Comparison of ENCODE assay signal across 8 cellular contexts in the genomic region with DNA sequence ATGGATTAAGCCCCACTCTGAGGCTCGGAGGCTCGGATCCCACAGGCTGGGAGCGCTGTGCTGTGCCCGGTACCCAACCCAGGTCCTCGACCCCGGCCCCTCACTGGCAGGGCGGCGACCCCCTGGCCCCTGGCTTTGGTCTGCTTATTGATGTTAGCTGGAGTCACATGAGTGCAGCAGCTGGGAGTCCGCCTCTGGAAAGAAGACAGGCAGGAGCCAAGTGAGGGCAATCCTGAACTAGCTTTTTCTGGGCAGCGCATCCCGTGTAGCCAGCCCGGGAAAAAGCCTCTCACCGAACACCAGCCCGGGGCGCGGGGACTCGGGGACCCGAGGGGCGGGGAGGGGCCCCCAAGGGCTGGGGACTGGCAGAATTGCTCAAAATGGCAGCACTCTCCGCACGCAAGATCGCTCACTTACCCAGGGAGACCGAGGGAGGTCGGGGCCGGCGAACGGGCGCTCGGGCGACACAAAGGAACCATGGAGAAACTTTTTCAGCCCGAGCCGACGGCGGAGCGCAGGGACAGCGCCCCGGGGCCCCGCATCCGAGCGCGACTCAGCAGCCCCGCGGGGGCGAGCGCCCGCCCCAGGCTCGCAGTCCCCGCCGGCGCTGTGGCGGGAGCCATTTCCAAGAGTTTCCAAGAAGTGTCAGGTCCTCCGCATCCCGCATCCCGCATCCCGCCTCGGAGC. TPM values are rescaled to one million over a fixed set of nuclear protein-coding genes. Genes with fewer than 3 reads are reported as not detected.
A peak's percentile ranks its signal among the peaks of the same experiment; 100 is the strongest.
DNase-seq lines count a peak whose midpoint lies in the region; ATAC-seq lines count a peak whose summit lies in the region.

No MANE protein-coding gene starts in this region.

- peaks cover 2 to 6% (median 3%) of the 10 kb centered on the region in 3 donors for H3K4me1 Mint-ChIP-seq in IgD-negative memory B cell

- peak overlapping the region; percentile 62 for H3K4me3 ChIP-seq in GM08714 (ENCODE audit: low read length)

- H3K27ac Mint-ChIP-seq in IgD-negative memory B cell: no peak overlapping the region

- peak; percentile 3 for DNase-seq in fibroblast of peridontal ligament (ENCODE audit: extremely low read depth)
- DNase-seq in posterior cingulate gyrus: peak in 7 of 10 donors; percentile 11 to 83 (median 31)
- no peak for DNase-seq in SIG-M5 (lab: John Stamatoyannopoulos, UW)
- no peak for DNase-seq in HPDE6-E6E7 (ENCODE audit: extremely low spot score)
- no peak for DNase-seq in NCI-H1048 (lab: John Stamatoyannopoulos, UW)

- H3K27me3 Mint-ChIP-seq in IgD-negative memory B cell: peaks cover 51% of the 10 kb centered on the region

- no peaks in the 10 kb centered on the region for H3K36me3 Mint-ChIP-seq in IgD-negative memory B cell

- peak overlapping the region in 3 of 4 donors; percentile 48 to 60 (median 50) for H3K4me3 Mint-ChIP-seq in IgD-negative memory B cell

- ATAC-seq in GM21786 (IDR thresholded peaks at IDR 0.05; ENCODE audit: unreplicated experiment): no peak

- intact Hi-C loops in posterior cingulate gyrus (cut with DNase I): no loop called here

- peaks cover 0 to 2% (median 0%) of the 10 kb centered on the region in 3 donors for H3K9me3 Mint-ChIP-seq in IgD-negative memory B cell

RNA-seq across cellular contexts. Expression of gene TMEM200C, which starts 0.6 kb away (rescaled TPM):
- polyA plus RNA-seq in IgD-negative memory B cell: not detected

Comparison
In these comparisons a context has a peak if more than half of its experiments do, and no peak if none do; other contexts are left out.
1. DNase-seq: peak in fibroblast of peridontal ligament (single experiment) and posterior cingulate gyrus (7 of 10); none in SIG-M5 (single experiment), HPDE6-E6E7 (single experiment) and NCI-H1048 (single experiment).